ENCODE assay signal across 8 cellular contexts in the genomic region with DNA sequence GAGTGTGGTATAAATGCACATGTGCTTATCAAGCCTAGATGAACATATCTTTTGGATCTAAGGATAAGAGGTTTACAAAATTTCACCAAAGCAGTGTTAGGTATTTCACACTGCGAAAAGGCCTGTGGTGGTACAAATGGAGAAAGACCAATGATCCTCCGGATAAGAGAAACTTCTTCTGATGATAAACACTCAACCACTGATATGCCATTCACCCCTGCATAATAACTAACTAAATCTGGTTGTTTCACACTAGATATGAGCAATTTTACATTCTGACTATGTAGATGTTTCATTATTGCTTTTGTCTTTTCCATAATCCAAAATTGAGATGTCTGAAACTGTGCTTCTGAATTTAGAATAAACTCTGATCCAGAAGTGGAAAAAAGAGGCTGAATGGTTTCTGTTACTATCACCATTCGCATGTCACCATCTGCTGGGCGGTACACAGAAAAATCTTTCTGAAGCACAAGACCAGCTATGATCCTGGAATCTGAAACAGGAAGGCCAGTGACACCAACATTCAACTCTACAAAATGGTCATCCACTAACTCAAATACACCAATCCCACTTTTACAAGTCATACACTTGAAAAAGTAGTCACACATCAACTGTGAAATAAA. TPM values are rescaled to one million over a fixed set of nuclear protein-coding genes. Genes with fewer than 3 reads are reported as not detected.
A peak's percentile ranks its signal among the peaks of the same experiment; 100 is the strongest.
DNase-seq lines count a peak whose midpoint lies in the region; ATAC-seq and TF ChIP-seq lines count a peak whose summit lies in the region.

No MANE protein-coding gene starts in this region.

- H3K9me3 ChIP-seq in PC-9 (ENCODE audit: insufficient read depth, low read depth) (no peaks in the 10 kb centered on the region), mammary epithelial cell (replicated peaks; ENCODE audit: insufficient read depth, low read length) (no peaks in the 10 kb centered on the region), suprapubic skin (no peaks in the 10 kb centered on the region)

- CTCF ChIA-PET in PC-9 (lab: Charles Lee): interaction anchor here (0.5 to 1.2 kb wide), 5 partner anchors 244 to 314 kb away, joined by 3 to 4 read pairs (median 3); no protein-coding TSS in a partner anchor
- CTCF ChIA-PET in mammary epithelial cell (lab: Charles Lee; ENCODE audit: low non-redundant PET): interaction anchor here (0.6 to 0.7 kb wide), 3 partner anchors 242 to 819 kb away, joined by 3 to 6 read pairs (median 3); no protein-coding TSS in a partner anchor

- in situ Hi-C loops in mammary epithelial cell (cut with MboI; ENCODE audit: low sequenced_read_pairs in 2 of 2): loop anchor here (10.0 kb wide), 2 partner anchors 272 to 812 kb away; no protein-coding TSS in a partner anchor

- no peak for TF ChIP-seq EP300 in suprapubic skin (IDR thresholded peaks at IDR 0.05)

- peak; percentile 38 for ATAC-seq in HG03108 (IDR thresholded peaks at IDR 0.05; ENCODE audit: unreplicated experiment)

- BruUV-seq in PC-9 (replicated peaks; lab: Mats Ljungman, UMichigan) (no TSS peak), mammary epithelial cell (replicated peaks; lab: Mats Ljungman, UMichigan) (no TSS peak)

- H2AFZ ChIP-seq in PC-9 (peak overlapping the region; percentile 93; the same call in 1 of the 2 replicates), mammary epithelial cell (ENCODE audit: low read depth, low read length) (no peak overlapping the region)

- H3K9ac ChIP-seq in mammary epithelial cell (ENCODE audit: insufficient read depth, low read length): peak overlapping the region; percentile 83

- H3K4me2 ChIP-seq in PC-9: peak overlapping the region; percentile 95
- peak overlapping the region; percentile 85 for H3K4me2 ChIP-seq in mammary epithelial cell (ENCODE audit: insufficient read depth, low read depth, low read length)

- H3K79me2 ChIP-seq in PC-9 (ENCODE audit: low read depth) (peaks cover 19% of the 10 kb centered on the region), mammary epithelial cell (ENCODE audit: insufficient read depth, low read length) (peaks cover 27% of the 10 kb centered on the region)

- H4K20me1 ChIP-seq in PC-9 (ENCODE audit: insufficient read depth) (no peaks in the 10 kb centered on the region), mammary epithelial cell (ENCODE audit: insufficient read depth, low read length) (no peaks in the 10 kb centered on the region)

- H3F3A ChIP-seq in PC-9 (ENCODE audit: insufficient read depth, low read depth): 0 out of 2 replicates have a peak, but pooled peaks cover 4% of the 10 kb centered on the region

- H3K9me2 ChIP-seq in PC-9 (ENCODE audit: insufficient read depth): no peaks in the 10 kb centered on the region

- DNase-seq in GDM1 (lab: John Stamatoyannopoulos, UW) (peak; percentile 14), PC-9 (peak in 1 of 2 experiments; percentile 24), mammary epithelial cell (peak; percentile 55), left kidney (ENCODE audit: low read depth, low spot score) (peak; percentile 67), suprapubic skin (ENCODE audit: low spot score in 2 of 2) (no peak), UCSD-AML1 (lab: John Stamatoyannopoulos, UW; ENCODE audit: unreplicated experiment) (no peak)

- H3K4me3 ChIP-seq in PC-9 (peak overlapping the region; percentile 88), mammary epithelial cell (replicated peaks in 1 of 3; ENCODE audit: insufficient read depth in 1 of 3, low read depth in 2 of 3, low read length in 3 of 3) (peak overlapping the region; percentile 85 to 93 (median 91)), suprapubic skin (peak overlapping the region; percentile 85)

- dilution Hi-C loops in mammary epithelial cell (cut with HindIII; ENCODE audit: low sequenced_read_pairs): no loop called here

- H3K4me1 ChIP-seq in PC-9 (replicated peaks; ENCODE audit: insufficient read depth): peaks cover 14% of the 10 kb centered on the region
- peaks cover 9% of the 10 kb centered on the region for H3K4me1 ChIP-seq in mammary epithelial cell (ENCODE audit: insufficient read depth, low read length)
- H3K4me1 ChIP-seq in suprapubic skin: peaks cover 31% of the 10 kb centered on the region

- H3K36me3 ChIP-seq in PC-9 (ENCODE audit: low read depth): 0 out of 2 replicates have a peak, but pooled peaks cover 5% of the 10 kb centered on the region
- H3K36me3 ChIP-seq in mammary epithelial cell (ENCODE audit: insufficient read depth, low read length): no peaks in the 10 kb centered on the region
- no peaks in the 10 kb centered on the region for H3K36me3 ChIP-seq in suprapubic skin

- H3K27me3 ChIP-seq in PC-9 (ENCODE audit: insufficient read depth, low read depth) (no peaks in the 10 kb centered on the region), mammary epithelial cell (ENCODE audit: insufficient read depth, low read length) (no peaks in the 10 kb centered on the region), suprapubic skin (no peaks in the 10 kb centered on the region)

- H3K27ac ChIP-seq in 22Rv1 (peak overlapping the region; percentile 73), PC-9 (peak overlapping the region; percentile 60; the same call in 1 of the 2 replicates), mammary epithelial cell (ENCODE audit: insufficient read depth, low read depth, low read length) (peak overlapping the region; percentile 72), suprapubic skin (peak overlapping the region; percentile 89)

- WGBS in mammary epithelial cell (ENCODE audit: low coverage, missing lambda C conversion rate): 38% methylated on average over 4 of the region's 4 CpGs
- 47% methylated on average over 4 of the region's 4 CpGs for WGBS in suprapubic skin

- no peak for TF ChIP-seq CTCF in 22Rv1 (IDR thresholded peaks at IDR 0.05)
- peak; percentile 57 for TF ChIP-seq CTCF in PC-9 (conservative IDR thresholded peaks at IDR 0.05)
- peak; percentile 49 to 66 for TF ChIP-seq CTCF in mammary epithelial cell (conservative IDR thresholded peaks at IDR 0.05 in 1 of 2, IDR thresholded peaks at IDR 0.05 in 1 of 2; ENCODE audit: extremely low read depth in 1 of 2, insufficient read depth in 1 of 2, low read depth in 1 of 2, low read length in 2 of 2)
- no peak for TF ChIP-seq CTCF in suprapubic skin (IDR thresholded peaks at IDR 0.05)

- POLR2A ChIA-PET in PC-9 (lab: Charles Lee; ENCODE audit: unreplicated experiment): no interaction called here

- intact Hi-C loops in PC-9 (cut with micrococcal nuclease; ENCODE audit: unreplicated experiment) (loop anchor here (1.0 to 10.0 kb wide), 8 partner anchors 54 to 835 kb away; partner anchors contain the start of genes KRR1, NAP1L1 and PHLDA1), mammary epithelial cell (cut with micrococcal nuclease) (loop anchor here (1.0 to 10.0 kb wide), 7 partner anchors 88 to 835 kb away; partner anchors contain the start of genes KRR1 and NAP1L1)

- TF ChIP-seq POLR2A in suprapubic skin (IDR thresholded peaks at IDR 0.05): no peak

RNA-seq across cellular contexts. Expression of gene BBS10, which starts 1.3 kb away (rescaled TPM):
- total RNA-seq in PC-9 (2021): 5.5 and 8.4 TPM in 2 replicates
- total RNA-seq in mammary epithelial cell: 10 to 100 TPM in 1 of 2 donors, 1 to 10 TPM in 1; 7.6 to 10.7 TPM
- 3.3 TPM for polyA plus RNA-seq in mammary epithelial cell
- 2.2 TPM for polyA minus RNA-seq in mammary epithelial cell
- 10 to 100 TPM in 2 of 4 donors, 1 to 10 TPM in 2; 7.6 to 11.7 (median 9.6) TPM for total RNA-seq in suprapubic skin

Comparison
In these comparisons a context has a peak if more than half of its experiments do, and no peak if none do; other contexts are left out.
1. CTCF ChIP-seq: peak in PC-9 (single experiment) and mammary epithelial cell (2 of 2); none in 22Rv1 (single experiment) and suprapubic skin (0 of 2).
2. DNase-seq: peak in GDM1 (single experiment), mammary epithelial cell (single experiment) and left kidney (single experiment); none in suprapubic skin (0 of 2) and UCSD-AML1 (single experiment).
3. Peak in every context shown above with its lines, with median percentiles within 50 percentile points of each other: H3K27ac ChIP-seq and H3K4me3 ChIP-seq.